Comparison of ENCODE assay signal across 12 cellular contexts in genomic region chr19:47485210-47485609, GRCh38. TPM values are rescaled to one million over a fixed set of nuclear protein-coding genes. Genes with fewer than 3 reads are reported as not detected.
DNase-seq lines count a peak whose midpoint lies in the region; ATAC-seq, FAIRE-seq and TF ChIP-seq lines count a peak whose summit lies in the region.
"Had no signal": no experiment of that assay in that cellular context is flagged by ENCODE, and none has a peak within 500 bp of the region (broad histone marks: within the 10 kb centered on the region; RNA-seq: fewer than 3 reads in every experiment).

No MANE protein-coding gene starts in this region.

- DNase-seq in activated naive CD4-positive, alpha-beta T cell treated with anti-CD3 and anti-CD28 coated beads for 36 hours, result peak; percentile 31
- no peak for DNase-seq in activated naive CD4-positive, alpha-beta T cell (lab: John Stamatoyannopoulos, UW)
- DNase-seq in T-helper 17 cell (no peak), esophagus squamous epithelium (lab: John Stamatoyannopoulos, UW) (no peak), thyroid gland (no peak), small intestine (no peak)
- DNase-seq: adrenal gland, mesendoderm, NCI-H2171 treated with DMSO at 0.1 percent for 48 hours had no signal

- H3K4me3 Mint-ChIP-seq in activated naive CD4-positive, alpha-beta T cell treated with anti-CD3 and anti-CD28 coated beads for 36 hours, result peak overlapping the region; percentile 99
- peak overlapping the region; percentile 97 for H3K4me3 Mint-ChIP-seq in T-helper 17 cell

- H3K27ac ChIP-seq in esophagus squamous epithelium (peak overlapping the region; percentile 94 to 97 (median 96)), stomach smooth muscle (ENCODE audit: low read length) (peak overlapping the region; percentile 91), thyroid gland (peak overlapping the region in 1 of 3 donors; percentile 75), small intestine (ENCODE audit: low read depth in 1 of 2, low read length in 1 of 2) (peak overlapping the region in 1 of 2 donors; percentile 6)

- no peaks in the 10 kb centered on the region for H3K27me3 Mint-ChIP-seq in activated naive CD4-positive, alpha-beta T cell treated with anti-CD3 and anti-CD28 coated beads for 36 hours (ENCODE audit: low read depth)
- no peaks in the 10 kb centered on the region for H3K27me3 Mint-ChIP-seq in T-helper 17 cell

- intact Hi-C loops in activated naive CD4-positive, alpha-beta T cell treated with anti-CD3 and anti-CD28 coated beads for 36 hours (cut with micrococcal nuclease), result loop anchor here (2.0 kb wide), 2 partner anchors 38 to 214 kb away; no protein-coding TSS in a partner anchor
- intact Hi-C loops in esophagus squamous epithelium (cut with DNase I), result no loop called here
- intact Hi-C loops in thyroid gland (cut with DNase I), result no loop called here

- no peak for TF ChIP-seq CTCF in esophagus squamous epithelium (IDR thresholded peaks at IDR 0.05)
- TF ChIP-seq CTCF in thyroid gland (IDR thresholded peaks at IDR 0.05), result no peak

- H3K9ac ChIP-seq in stomach smooth muscle (ENCODE audit: low read length in 2 of 2), result no peak overlapping the region

- H3K4me3 ChIP-seq in esophagus squamous epithelium (peak overlapping the region in 1 of 4 donors; percentile 91), stomach smooth muscle (ENCODE audit: low read length in 2 of 2) (peak overlapping the region in 1 of 2 donors; percentile 86), thyroid gland (replicated peaks in 1 of 3) (no peak overlapping the region), small intestine (ENCODE audit: low read depth in 1 of 2, low read length in 2 of 2) (peak overlapping the region in 1 of 2 donors; percentile 66)

- FAIRE-seq in small intestine (lab: Jason Lieb, UNC), result no peak

- H3K27me3 ChIP-seq in esophagus squamous epithelium (no peaks in the 10 kb centered on the region), stomach smooth muscle (ENCODE audit: control insufficient read depth in 1 of 2, insufficient read depth in 2 of 2, low read length in 2 of 2) (no peaks in the 10 kb centered on the region), thyroid gland (no peaks in the 10 kb centered on the region), small intestine (ENCODE audit: control insufficient read depth in 2 of 2, insufficient read depth in 2 of 2, low read length in 2 of 2) (no peaks in the 10 kb centered on the region)
- H3K27me3 ChIP-seq: adrenal gland had no signal

- 60 to 63% methylated on average over 2 to 4 of the region's 6 CpGs for WGBS in esophagus squamous epithelium, 2 donors
- WGBS in thyroid gland, 2 donors, result 85 to 90% methylated on average over 6 of the region's 6 CpGs
- WGBS in small intestine, 3 donors, result 76 to 88% (median 79%) methylated on average over 6 of the region's 6 CpGs

- ATAC-seq in T-helper 17 cell, result no peak
- ATAC-seq in GM19395 (IDR thresholded peaks at IDR 0.05; ENCODE audit: unreplicated experiment), result no peak

- TF ChIP-seq POLR2A in esophagus squamous epithelium (IDR thresholded peaks at IDR 0.05) (no peak), thyroid gland (IDR thresholded peaks at IDR 0.05) (no peak)

- peaks cover 10% of the 10 kb centered on the region for H3K36me3 Mint-ChIP-seq in activated naive CD4-positive, alpha-beta T cell treated with anti-CD3 and anti-CD28 coated beads for 36 hours (ENCODE audit: low read depth)
- H3K36me3 Mint-ChIP-seq in T-helper 17 cell (ENCODE audit: low read depth), result peaks cover 7% of the 10 kb centered on the region

- H3K4me1 ChIP-seq in esophagus squamous epithelium, result peaks cover 11 to 26% (median 13%) of the 10 kb centered on the region in 3 donors
- H3K4me1 ChIP-seq in stomach smooth muscle (ENCODE audit: control insufficient read depth, insufficient read depth, low read length), result peaks cover 14% of the 10 kb centered on the region
- H3K4me1 ChIP-seq in thyroid gland, result peaks cover 5 to 15% of the 10 kb centered on the region in 2 donors
- peaks cover 0 to 5% of the 10 kb centered on the region in 2 donors for H3K4me1 ChIP-seq in small intestine (ENCODE audit: control insufficient read depth in 2 of 2, insufficient read depth in 1 of 2, low read depth in 1 of 2, low read length in 1 of 2)

- H3K9me3 ChIP-seq in T-helper 17 cell (ENCODE audit: control insufficient read depth, low read length, poor library complexity, severe bottlenecking) (no peaks in the 10 kb centered on the region), esophagus squamous epithelium (no peaks in the 10 kb centered on the region), stomach smooth muscle (ENCODE audit: control insufficient read depth in 2 of 2, low read length in 2 of 2) (no peaks in the 10 kb centered on the region), thyroid gland (no peaks in the 10 kb centered on the region), small intestine (ENCODE audit: control insufficient read depth, low read depth) (no peaks in the 10 kb centered on the region)
- H3K9me3 ChIP-seq: adrenal gland had no signal

- peaks cover 31% of the 10 kb centered on the region for H3K4me1 Mint-ChIP-seq in activated naive CD4-positive, alpha-beta T cell treated with anti-CD3 and anti-CD28 coated beads for 36 hours (ENCODE audit: low read depth)
- H3K4me1 Mint-ChIP-seq in T-helper 17 cell, result peaks cover 18% of the 10 kb centered on the region

- CTCF ChIA-PET in activated naive CD4-positive, alpha-beta T cell treated with anti-CD3 and anti-CD28 coated beads for 36 hours (lab: Charles Lee), result interaction anchor here (0.8 to 4.6 kb wide), 6 partner anchors 31 to 258 kb away, joined by 3 to 17 read pairs (median 12); partner anchors contain the start of gene NAPA

- peak overlapping the region; percentile 98 for H3K27ac Mint-ChIP-seq in activated naive CD4-positive, alpha-beta T cell treated with anti-CD3 and anti-CD28 coated beads for 36 hours
- peak overlapping the region; percentile 97 for H3K27ac Mint-ChIP-seq in T-helper 17 cell

- no peaks in the 10 kb centered on the region for H3K9me3 Mint-ChIP-seq in activated naive CD4-positive, alpha-beta T cell treated with anti-CD3 and anti-CD28 coated beads for 36 hours

- H3K36me3 ChIP-seq in esophagus squamous epithelium, result peaks cover 15 to 50% (median 16%) of the 10 kb centered on the region in 3 donors
- peaks cover 20 to 23% of the 10 kb centered on the region in 2 donors for H3K36me3 ChIP-seq in stomach smooth muscle (ENCODE audit: control insufficient read depth in 2 of 2, insufficient read depth in 2 of 2, low read length in 2 of 2)
- H3K36me3 ChIP-seq in thyroid gland, result peaks cover 9 to 14% of the 10 kb centered on the region in 2 donors
- H3K36me3 ChIP-seq in small intestine (ENCODE audit: control insufficient read depth in 2 of 2, insufficient read depth in 2 of 2, low read length in 2 of 2), result peaks cover 6 to 7% of the 10 kb centered on the region in 2 donors

RNA-seq across cellular contexts. Expression of gene KPTN, which starts 1.2 kb away (rescaled TPM):
- 10 to 100 TPM; 14.2 to 15.5 TPM for total RNA-seq in activated naive CD4-positive, alpha-beta T cell treated with anti-CD3 and anti-CD28 coated beads for 36 hours
- total RNA-seq in T-helper 17 cell, result 1 to 10 TPM; 3.5 to 6.3 TPM
- total RNA-seq in esophagus squamous epithelium, result 1 to 10 TPM; 5.6 to 9.4 (median 8.4) TPM
- total RNA-seq in thyroid gland, result 1 to 10 TPM; 7.0 to 8.9 (median 7.3) TPM
- 10 to 100 TPM; 14.8 to 42.7 (median 40.0) TPM for polyA plus RNA-seq in small intestine

RNA-seq across cellular contexts. Expression of gene SLC8A2, which starts 13.5 kb away (rescaled TPM):
- total RNA-seq in activated naive CD4-positive, alpha-beta T cell treated with anti-CD3 and anti-CD28 coated beads for 36 hours, result not detected
- total RNA-seq in T-helper 17 cell (not detected), esophagus squamous epithelium (1 to 10 TPM in 2 of 4 donors, under 1 TPM in 1, not detected in 1; 0.08 to 5.0 (median 3.6) TPM), thyroid gland (under 1 TPM in 2 of 4 donors, not detected in 2; 0.29 to 0.59 TPM)
- polyA plus RNA-seq in small intestine, result under 1 TPM in 1 of 3 donors, not detected in 2; 0.92 TPM
- total RNA-seq: fibroblast of villous mesenchyme had no signal

RNA-seq across cellular contexts. Expression of gene NAPA, which starts 29.7 kb away (rescaled TPM):
- 10 to 100 TPM; 72.5 to 75.1 TPM for total RNA-seq in activated naive CD4-positive, alpha-beta T cell treated with anti-CD3 and anti-CD28 coated beads for 36 hours
- total RNA-seq in T-helper 17 cell (100 to 1,000 TPM; 124 to 133 TPM), esophagus squamous epithelium (100 to 1,000 TPM; 106 to 178 (median 125) TPM), thyroid gland (100 to 1,000 TPM; 146 to 354 (median 213) TPM)
- 100 to 1,000 TPM in 2 of 3 donors, 10 to 100 TPM in 1; 76.4 to 119 (median 114) TPM for polyA plus RNA-seq in small intestine
